In genomic region chr18:35241523-35241804, GRCh38 we compare ENCODE assay signal across 8 cellular contexts. TPM values are rescaled to one million over a fixed set of nuclear protein-coding genes. Genes with fewer than 3 reads are reported as not detected.
A peak's percentile ranks its signal among the peaks of the same experiment; 100 is the strongest.
DNase-seq lines count a peak whose midpoint lies in the region; ATAC-seq and TF ChIP-seq lines count a peak whose summit lies in the region.

No MANE protein-coding gene starts in this region.

- WGBS in transverse colon (ENCODE audit: low coverage in 1 of 2), 2 donors: 0 to 1% methylated on average over 3 of the region's 3 CpGs

- H3K4me1 ChIP-seq in left lung (peaks cover 3 to 15% of the 10 kb centered on the region in 2 donors), transverse colon (peaks cover 3 to 17% (median 11%) of the 10 kb centered on the region in 4 donors)

- H3K4me3 Mint-ChIP-seq in activated naive CD4-positive, alpha-beta T cell treated with anti-CD3 and anti-CD28 coated beads, Interleukin-2, amount 10 ng/mL, durations not matched to agents 7 days and 5 days: peak overlapping the region; percentile 90
- H3K4me3 Mint-ChIP-seq in activated naive CD8-positive, alpha-beta T cell treated with anti-CD3 and anti-CD28 coated beads for 36 hours: peak overlapping the region; percentile 93

- H3K36me3 Mint-ChIP-seq in activated naive CD4-positive, alpha-beta T cell treated with anti-CD3 and anti-CD28 coated beads, Interleukin-2, amount 10 ng/mL, durations not matched to agents 7 days and 5 days: peaks cover 43% of the 10 kb centered on the region
- peaks cover 44% of the 10 kb centered on the region for H3K36me3 Mint-ChIP-seq in activated naive CD8-positive, alpha-beta T cell treated with anti-CD3 and anti-CD28 coated beads for 36 hours

- DNase-seq in activated naive CD4-positive, alpha-beta T cell treated with anti-CD3 and anti-CD28 coated beads, Interleukin-2, amount 10 ng/mL, durations not matched to agents 7 days and 5 days: no peak
- no peak for DNase-seq in activated naive CD4-positive, alpha-beta T cell (lab: John Stamatoyannopoulos, UW)
- no peak for DNase-seq in activated naive CD8-positive, alpha-beta T cell treated with anti-CD3 and anti-CD28 coated beads for 36 hours
- DNase-seq in left lung (no peak), transverse colon (no peak), NCI-H1417 treated with DMSO at 0.1 percent for 48 hours (lab: John Stamatoyannopoulos, UW) (no peak)

- CTCF ChIA-PET in activated naive CD4-positive, alpha-beta T cell treated with anti-CD3 and anti-CD28 coated beads, Interleukin-2, amount 10 ng/mL, durations not matched to agents 7 days and 5 days (lab: Charles Lee): interaction anchor here (0.5 kb wide), 1 partner anchor 215 kb away, joined by 3 read pairs; no protein-coding TSS in a partner anchor

- H3K4me3 ChIP-seq in left lung (peak overlapping the region; percentile 49 to 60), transverse colon (peak overlapping the region; percentile 60 to 80 (median 71))

- peak overlapping the region; percentile 95 for H3K27ac Mint-ChIP-seq in activated naive CD4-positive, alpha-beta T cell treated with anti-CD3 and anti-CD28 coated beads, Interleukin-2, amount 10 ng/mL, durations not matched to agents 7 days and 5 days
- H3K27ac Mint-ChIP-seq in activated naive CD8-positive, alpha-beta T cell treated with anti-CD3 and anti-CD28 coated beads for 36 hours: peak overlapping the region; percentile 97

- ATAC-seq in left lung (no peak), GM19035 (IDR thresholded peaks at IDR 0.05; ENCODE audit: unreplicated experiment) (no peak), HG03439 (IDR thresholded peaks at IDR 0.05; ENCODE audit: unreplicated experiment) (no peak)

- no peak for TF ChIP-seq EP300 in transverse colon (IDR thresholded peaks at IDR 0.05; ENCODE audit: low read depth)

- peaks cover 17% of the 10 kb centered on the region for H3K4me1 Mint-ChIP-seq in activated naive CD4-positive, alpha-beta T cell treated with anti-CD3 and anti-CD28 coated beads, Interleukin-2, amount 10 ng/mL, durations not matched to agents 7 days and 5 days
- peaks cover 12% of the 10 kb centered on the region for H3K4me1 Mint-ChIP-seq in activated naive CD8-positive, alpha-beta T cell treated with anti-CD3 and anti-CD28 coated beads for 36 hours

- intact Hi-C loops in left lung (cut with DNase I): no loop called here
- intact Hi-C loops in transverse colon (cut with DNase I; ENCODE audit: low total_unique reads): no loop called here

- TF ChIP-seq POLR2A in transverse colon (IDR thresholded peaks at IDR 0.05): no peak

- H3K36me3 ChIP-seq in left lung (peaks cover 0 to 41% of the 10 kb centered on the region in 2 donors), transverse colon (peaks cover 0 to 39% (median 16%) of the 10 kb centered on the region in 4 donors)

- H3K27me3 Mint-ChIP-seq in activated naive CD4-positive, alpha-beta T cell treated with anti-CD3 and anti-CD28 coated beads, Interleukin-2, amount 10 ng/mL, durations not matched to agents 7 days and 5 days: peaks cover 4% of the 10 kb centered on the region
- H3K27me3 Mint-ChIP-seq in activated naive CD8-positive, alpha-beta T cell treated with anti-CD3 and anti-CD28 coated beads for 36 hours: no peaks in the 10 kb centered on the region

- H3K27me3 ChIP-seq in left lung: no peaks in the 10 kb centered on the region
- H3K27me3 ChIP-seq in transverse colon: no peaks in the 10 kb centered on the region

- in situ Hi-C loops in transverse colon (cut with MboI; ENCODE audit: low pct_ligation_motif_present in 1 of 4, low pct_unique_long_range_greater_than_20kb in 1 of 4, low sequenced_read_pairs in 3 of 4): loop anchor here in 3 of 4 donors (5.0 to 25.0 kb wide), 3 partner anchors 96 to 133 kb away; partner anchors contain the start of genes ZNF24 (in 2 of the 3) and ZNF396 (in 1 of the 3)

- no peak for TF ChIP-seq CTCF in left lung (IDR thresholded peaks at IDR 0.05)
- no peak for TF ChIP-seq CTCF in transverse colon (IDR thresholded peaks at IDR 0.05)

- H3K9me3 ChIP-seq in left lung (peaks cover 0 to 15% of the 10 kb centered on the region in 2 donors), transverse colon (no peaks in the 10 kb centered on the region)

- peaks cover 36% of the 10 kb centered on the region for H3K9me3 Mint-ChIP-seq in activated naive CD4-positive, alpha-beta T cell treated with anti-CD3 and anti-CD28 coated beads, Interleukin-2, amount 10 ng/mL, durations not matched to agents 7 days and 5 days
- peaks cover 33% of the 10 kb centered on the region for H3K9me3 Mint-ChIP-seq in activated naive CD8-positive, alpha-beta T cell treated with anti-CD3 and anti-CD28 coated beads for 36 hours

- H3K27ac ChIP-seq in left lung (peak overlapping the region; percentile 93 to 96), transverse colon (peak overlapping the region; percentile 93 to 96 (median 95))

RNA-seq across cellular contexts. Expression of gene ZNF397, which starts 0.6 kb away (rescaled TPM):
- 10 to 100 TPM; 12.6 to 13.2 TPM for total RNA-seq in activated naive CD8-positive, alpha-beta T cell treated with anti-CD3 and anti-CD28 coated beads for 36 hours
- 10 to 100 TPM; 22.9 to 26.0 TPM for total RNA-seq in left lung
- 10 to 100 TPM; 21.8 to 60.6 (median 32.0) TPM for total RNA-seq in transverse colon

RNA-seq across cellular contexts. Expression of gene ZSCAN30, which starts 48.6 kb away (rescaled TPM):
- 10 to 100 TPM; 11.9 to 12.0 TPM for total RNA-seq in activated naive CD8-positive, alpha-beta T cell treated with anti-CD3 and anti-CD28 coated beads for 36 hours
- total RNA-seq in left lung (10 to 100 TPM; 15.0 to 16.1 TPM), transverse colon (10 to 100 TPM in 2 of 4 donors, 1 to 10 TPM in 2; 7.1 to 23.5 (median 11.0) TPM)
